In the genomic region with DNA sequence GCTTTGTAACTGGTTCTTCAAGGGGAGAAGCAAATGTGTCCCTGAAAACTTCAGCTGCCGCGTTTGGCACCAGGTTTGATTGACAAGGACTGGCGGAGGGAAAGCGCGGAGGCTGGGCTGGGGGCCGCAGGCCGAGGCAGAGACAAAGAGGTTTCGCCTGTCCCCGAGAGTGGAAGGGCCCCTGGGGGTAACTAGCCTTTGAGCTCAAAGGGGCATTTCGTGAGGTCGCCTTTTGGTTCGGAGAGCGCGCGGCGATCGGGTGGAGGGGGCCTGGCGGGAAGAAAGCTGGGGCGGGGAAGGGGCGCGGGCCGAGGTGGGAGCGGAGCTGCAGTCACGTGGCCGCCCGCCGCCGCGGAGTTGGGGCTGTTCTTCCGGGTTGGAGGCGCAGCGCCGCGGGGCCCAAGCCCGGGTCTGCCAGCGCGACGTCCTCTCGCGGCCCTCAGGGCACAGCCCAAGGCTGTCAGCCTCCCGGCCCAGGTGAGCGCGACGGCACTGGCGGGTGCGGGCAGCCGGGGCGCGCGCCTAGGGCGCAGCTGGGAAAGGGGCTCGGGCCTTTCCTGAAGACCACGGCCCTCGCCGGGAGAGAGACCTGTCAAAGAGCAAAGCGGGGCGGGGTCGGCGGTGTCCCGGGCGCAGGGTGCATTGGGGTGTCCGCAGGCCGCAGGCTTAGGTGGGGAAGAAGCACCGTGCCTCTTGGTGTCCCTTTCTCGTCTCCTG, we compare ENCODE assay signal across 8 cellular contexts. TPM values are rescaled to one million over a fixed set of nuclear protein-coding genes. Genes with fewer than 3 reads are reported as not detected.
DNase-seq lines count a peak whose midpoint lies in the region; ATAC-seq and TF ChIP-seq lines count a peak whose summit lies in the region.

A gene (plus strand): TSS at position 363 of the 717 bp plus-strand sequence. CDS start 6,016 bp downstream, outside the sequence.

- TF ChIP-seq CTCF in GM10248 (IDR thresholded peaks at IDR 0.05; ENCODE audit: control extremely low read depth, extremely low read depth, low read depth, missing control alignments) (no peak), adrenal gland (IDR thresholded peaks at IDR 0.05) (no peak), uterus (IDR thresholded peaks at IDR 0.05) (no peak)

- H3K9me3 ChIP-seq in adrenal gland (replicated peaks in 1 of 3) (no peaks in the 10 kb centered on the region), uterus (no peaks in the 10 kb centered on the region)

- no peaks in the 10 kb centered on the region for H3K36me3 ChIP-seq in adrenal gland (replicated peaks in 1 of 2)
- no peaks in the 10 kb centered on the region for H3K36me3 ChIP-seq in uterus

- WGBS in adrenal gland, 4 donors: 1 to 2% (median 1%) methylated on average over 11 to 65 of the region's 65 CpGs

- DNase-seq in GM10248 (ENCODE audit: extremely low spot score): peak; percentile 86
- DNase-seq in HEK293T (ENCODE audit: extremely low spot score): peak; percentile 63
- DNase-seq in MV-4-11 (lab: John Stamatoyannopoulos, UW): peak; percentile 40
- DNase-seq in T-helper 1 cell: peak; percentile 66 to 80 (median 73)
- DNase-seq in adrenal gland: peak; percentile 53 to 75 (median 70)
- peak; percentile 90 for DNase-seq in left ventricle myocardium superior
- no peak for DNase-seq in pulmonary artery endothelial cell (ENCODE audit: low read depth, low spot score)
- DNase-seq in uterus: peak; percentile 62 to 71

- ATAC-seq in left ventricle myocardium superior: peak; percentile 83

- H3K27me3 ChIP-seq in adrenal gland (no peaks in the 10 kb centered on the region), uterus (no peaks in the 10 kb centered on the region)

- H3K27ac ChIP-seq in adrenal gland: peak within 1 kb of the TSS; percentile 61 to 88 (median 76)
- peak within 1 kb of the TSS; percentile 85 for H3K27ac ChIP-seq in uterus

- CTCF ChIA-PET in GM10248 (lab: Yijun Ruan, JAX): interaction anchor here (1.0 to 3.3 kb wide), 7 partner anchors 8 to 119 kb away, joined by 3 to 13 read pairs (median 7); a partner anchor contains a TSS
- CTCF ChIA-PET in HEK293T (lab: Yijun Ruan, JAX): interaction anchor here (1.1 kb wide), 1 partner anchor 29 kb away, joined by 5 read pairs; no protein-coding TSS in a partner anchor

- POLR2A ChIA-PET in GM10248 (lab: Yijun Ruan, JAX) (interaction anchor here (1.9 kb wide), 1 partner anchor 119 kb away, joined by 7 read pairs; a partner anchor contains a TSS), HEK293T (lab: Yijun Ruan, JAX) (interaction anchor here (0.7 to 1.6 kb wide), 13 partner anchors 11 to 584 kb away, joined by 3 to 13 read pairs (median 3); a partner anchor contains a TSS)

- intact Hi-C loops in adrenal gland (cut with DNase I) (loop anchor here in 1 of 2 donors (2.0 kb wide), 1 partner anchor 46 kb away; a partner anchor contains a TSS), left ventricle myocardium superior (cut with micrococcal nuclease) (no loop called here), uterus (cut with DNase I; ENCODE audit: low total_unique reads) (loop anchor here (10.0 kb wide), 1 partner anchor 48 kb away; a partner anchor contains a TSS)

- H3K4me3 ChIP-seq in adrenal gland: peak within 1 kb of the TSS; percentile 56 to 91 (median 77)
- H3K4me3 ChIP-seq in uterus: peak within 1 kb of the TSS; percentile 65 to 88

- TF ChIP-seq POLR2A in adrenal gland (IDR thresholded peaks at IDR 0.05) (peak in 1 of 2 donors; percentile 30), uterus (IDR thresholded peaks at IDR 0.05) (peak in 1 of 2 donors; percentile 25)

- H3K4me1 ChIP-seq in adrenal gland (replicated peaks in 1 of 2) (peaks cover 11 to 17% of the 10 kb centered on the region in 2 donors), uterus (no peaks in the 10 kb centered on the region)

TF ChIP-seq in HEK293T, 16 proteins besides CTCF, POLR2A, EP300 and RAD21:
- no peak for TF ChIP-seq SP1 (IDR thresholded peaks at IDR 0.05)
- no peak for TF ChIP-seq LEF1 (IDR thresholded peaks at IDR 0.05; ENCODE audit: borderline replicate concordance)
- no peak for TF ChIP-seq ARNT (IDR thresholded peaks at IDR 0.05)
- TF ChIP-seq FOXA1 (IDR thresholded peaks at IDR 0.05): no peak
- TF ChIP-seq, protein P1, sequence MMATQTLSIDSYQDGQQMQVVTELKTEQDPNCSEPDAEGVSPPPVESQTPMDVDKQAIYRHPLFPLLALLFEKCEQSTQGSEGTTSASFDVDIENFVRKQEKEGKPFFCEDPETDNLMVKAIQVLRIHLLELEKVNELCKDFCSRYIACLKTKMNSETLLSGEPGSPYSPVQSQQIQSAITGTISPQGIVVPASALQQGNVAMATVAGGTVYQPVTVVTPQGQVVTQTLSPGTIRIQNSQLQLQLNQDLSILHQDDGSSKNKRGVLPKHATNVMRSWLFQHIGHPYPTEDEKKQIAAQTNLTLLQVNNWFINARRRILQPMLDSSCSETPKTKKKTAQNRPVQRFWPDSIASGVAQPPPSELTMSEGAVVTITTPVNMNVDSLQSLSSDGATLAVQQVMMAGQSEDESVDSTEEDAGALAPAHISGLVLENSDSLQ (IDR thresholded peaks at IDR 0.05): peak; percentile 95
- peak; percentile 79 for TF ChIP-seq L3MBTL2 (conservative IDR thresholded peaks at IDR 0.05)

RNA-seq across cellular contexts. Expression of the gene that starts here (rescaled TPM):
- total RNA-seq in adrenal gland (100 to 1,000 TPM in 1 of 8 donors, 10 to 100 TPM in 7; 43.1 to 104 (median 62.5) TPM), left ventricle myocardium superior (554 TPM), pulmonary artery endothelial cell (61.9 and 79.3 TPM in 2 replicates), uterus (100 to 1,000 TPM in 1 of 4 donors, 10 to 100 TPM in 3; 25.3 to 112 (median 43.8) TPM)
- polyA plus RNA-seq in adrenal gland: 10 to 100 TPM in 2 of 3 donors, 1 to 10 TPM in 1; 6.9 to 62.2 (median 12.2) TPM
